ENCODE assay signal across 11 cellular contexts in genomic region chr2:95074663-95075439, GRCh38. TPM values are rescaled to one million over a fixed set of nuclear protein-coding genes. Genes with fewer than 3 reads are reported as not detected.
A peak's percentile ranks its signal among the peaks of the same experiment; 100 is the strongest.
DNase-seq lines count a peak whose midpoint lies in the region; ATAC-seq and TF ChIP-seq lines count a peak whose summit lies in the region.
"Had no signal": no experiment of that assay in that cellular context is flagged by ENCODE, and none has a peak within 500 bp of the region (broad histone marks: within the 10 kb centered on the region; RNA-seq: fewer than 3 reads in every experiment).

No MANE protein-coding gene starts in this region.

- no peaks in the 10 kb centered on the region; a peak in 3 of 22 replicates for H4K20me1 ChIP-seq in BLaER1 treated with 17β-estradiol and CSF1 and Interleukin-3, amounts not matched to agents 10 nM and 100 nM

- H3K4me1 ChIP-seq in BLaER1 treated with 17β-estradiol and CSF1 and Interleukin-3, amounts not matched to agents 10 nM and 100 nM: peaks cover 11 to 59% (median 47%) of the 10 kb centered on the region in 10 experiments
- peaks cover 0 to 23% (median 11%) of the 10 kb centered on the region in 6 donors for H3K4me1 ChIP-seq in spleen

- peak overlapping the region in 4 of 11 experiments; percentile 29 to 67 (median 60); a peak in 7 of 22 replicates for H3K27ac ChIP-seq in BLaER1 treated with 17β-estradiol and CSF1 and Interleukin-3, amounts not matched to agents 10 nM and 100 nM
- H3K27ac ChIP-seq in spleen: peak overlapping the region; percentile 19 to 83 (median 49)
- H3K27ac ChIP-seq: thyroid gland had no signal

- intact Hi-C loops in spleen (cut with DNase I; ENCODE audit: low total_unique reads): no loop called here

- H3K4me3 ChIP-seq in BLaER1 treated with 17β-estradiol and CSF1 and Interleukin-3, amounts not matched to agents 10 nM and 100 nM: peak overlapping the region in 2 of 10 experiments; percentile 25 to 36; a peak in 5 of 20 replicates
- H3K4me3 ChIP-seq in spleen: peak overlapping the region in 1 of 8 donors; percentile 21
- H3K4me3 ChIP-seq: thyroid gland had no signal

- WGBS in spleen, 5 donors: 38 to 52% (median 50%) methylated on average over 11 to 15 of the region's 15 CpGs

- TF ChIP-seq POLR2A in spleen (IDR thresholded peaks at IDR 0.05): no peak

- no peaks in the 10 kb centered on the region for H3K9me3 ChIP-seq in BLaER1 treated with 17β-estradiol and CSF1 and Interleukin-3, amounts not matched to agents 10 nM and 100 nM (replicated peaks in 1 of 11)
- no peaks in the 10 kb centered on the region for H3K9me3 ChIP-seq in spleen
- H3K9me3 ChIP-seq: thyroid gland had no signal

- DNase-seq in activated naive CD4-positive, alpha-beta T cell treated with Interleukin-2 at 50 U/mL for 16 hours: peak; percentile 65
- DNase-seq in spleen: no peak
- DNase-seq in NCI-H2029 (lab: John Stamatoyannopoulos, UW): no peak
- DNase-seq in HUDEP-2 (lab: John Stamatoyannopoulos, UW; ENCODE audit: unreplicated experiment in 76 of 76): no peak
- DNase-seq in hepatic stellate cell (ENCODE audit: low spot score): no peak
- DNase-seq: NCI-H187 treated with DMSO at 0.1 percent for 48 hours had no signal

- no peaks in the 10 kb centered on the region for H3K36me3 ChIP-seq in BLaER1 treated with 17β-estradiol and CSF1 and Interleukin-3, amounts not matched to agents 10 nM and 100 nM
- H3K36me3 ChIP-seq in spleen: no peaks in the 10 kb centered on the region
- H3K36me3 ChIP-seq: thyroid gland had no signal

- ATAC-seq in activated CD4-positive, CD25-positive, alpha-beta regulatory T cell treated with anti-CD3 and anti-CD28 coated beads, Interleukin-2, amount 50 U/mL, for 24 hours: peak; percentile 50 to 62
- ATAC-seq in GM21825 (IDR thresholded peaks at IDR 0.05; ENCODE audit: unreplicated experiment): no peak

- H3K9ac ChIP-seq in BLaER1 treated with 17β-estradiol and CSF1 and Interleukin-3, amounts not matched to agents 10 nM and 100 nM: peak overlapping the region in 4 of 11 experiments; percentile 26 to 54 (median 46); a peak in 4 of 22 replicates

- peak overlapping the region; percentile 25 to 99 (median 88) for H3K4me2 ChIP-seq in BLaER1 treated with 17β-estradiol and CSF1 and Interleukin-3, amounts not matched to agents 10 nM and 100 nM

- H3K27me3 ChIP-seq in BLaER1 treated with 17β-estradiol and CSF1 and Interleukin-3, amounts not matched to agents 10 nM and 100 nM: peaks cover 0 to 37% (median 0%) of the 10 kb centered on the region in 11 experiments; a peak in 5 of 22 replicates
- H3K27me3 ChIP-seq in spleen (replicated peaks in 1 of 7): peaks cover 0 to 83% (median 36%) of the 10 kb centered on the region in 7 donors
- H3K27me3 ChIP-seq: thyroid gland had no signal

- TF ChIP-seq CTCF in spleen (IDR thresholded peaks at IDR 0.05 in 8 of 11, conservative IDR thresholded peaks at IDR 0.05 in 3 of 11): no peak

RNA-seq across cellular contexts. Expression of gene MRPS5, which starts 46.8 kb away (rescaled TPM):
- total RNA-seq in spleen: 10 to 100 TPM; 37.5 to 63.6 (median 45.8) TPM
- polyA plus RNA-seq in spleen: 10 to 100 TPM; 53.4 to 92.2 (median 82.7) TPM

RNA-seq across cellular contexts. Expression of gene MAL, which starts 49.3 kb away (rescaled TPM):
- 10 to 100 TPM in 3 of 7 donors, 1 to 10 TPM in 4; 4.7 to 18.8 (median 8.1) TPM for total RNA-seq in spleen
- 10 to 100 TPM in 1 of 3 donors, 1 to 10 TPM in 2; 8.4 to 12.7 (median 9.0) TPM for polyA plus RNA-seq in spleen
- total RNA-seq: osteoblast had no signal
